Comparison of ENCODE assay signal across 1 cellular context in genomic region chr3:143011705-143012104, GRCh38.
A peak's percentile ranks its signal among the peaks of the same experiment; 100 is the strongest.
TF ChIP-seq lines count a peak whose summit lies in the region.

No MANE protein-coding gene starts in this region.

TF ChIP-seq in K562, 482 proteins besides CTCF, POLR2A, EP300 and RAD21:
- TF ChIP-seq HLTF (IDR thresholded peaks at IDR 0.05) (no peak), PRMT5 (CRISPR knock-in tag; IDR thresholded peaks at IDR 0.05) (no peak), PKNOX1 (IDR thresholded peaks at IDR 0.05) (peak; percentile 48)
